Comparison of ENCODE assay signal across 19 cellular contexts in genomic region chr4:124135409-124135813, GRCh38.
A peak's percentile ranks its signal among the peaks of the same experiment; 100 is the strongest.
DNase-seq lines count a peak whose midpoint lies in the region; ATAC-seq and TF ChIP-seq lines count a peak whose summit lies in the region.
"Had no signal": no experiment of that assay in that cellular context is flagged by ENCODE, and none has a peak within 500 bp of the region (broad histone marks: within the 10 kb centered on the region; RNA-seq: fewer than 3 reads in every experiment).

No MANE protein-coding gene starts in this region.

- ATAC-seq in aorta (ENCODE audit: low FRiP score): peak; percentile 90
- ATAC-seq in heart left ventricle: no peak
- ATAC-seq in HG02852 (IDR thresholded peaks at IDR 0.05; ENCODE audit: unreplicated experiment): no peak
- ATAC-seq in activated naive CD8-positive, alpha-beta T cell treated with anti-CD3 and anti-CD28 coated beads, Interleukin-2, amount 50 U/mL, for 24 hours: no peak
- ATAC-seq: mucosa of descending colon, psoas muscle, upper lobe of right lung had no signal

- H3K27me3 ChIP-seq in aorta (ENCODE audit: control insufficient read depth in 1 of 2, insufficient read depth in 2 of 2, low read length in 1 of 2) (no peaks in the 10 kb centered on the region), heart left ventricle (no peaks in the 10 kb centered on the region)
- H3K27me3 ChIP-seq: BLaER1, spleen, upper lobe of right lung had no signal

- peak; percentile 13 for DNase-seq in HFFc6
- DNase-seq in astrocyte of the hippocampus (ENCODE audit: low read depth, low spot score): peak; percentile 91
- DNase-seq in foreskin melanocyte: peak; percentile 25
- no peak for DNase-seq in aorta
- DNase-seq in heart left ventricle: no peak
- no peak for DNase-seq in activated naive CD8-positive, alpha-beta T cell treated with anti-CD3 and anti-CD28 coated beads, Interleukin-2, amount 50 U/mL, for 24 hours
- DNase-seq: activated CD4-positive, alpha-beta T cell treated with anti-CD3 and anti-CD28 coated beads, Interleukin-2, amount 10 ng/mL, durations not matched to agents 7 days and 5 days; activated CD8-positive, alpha-beta memory T cell treated with anti-CD3 and anti-CD28 coated beads, Interleukin-2, amount 50 U/mL, for 48 hours; activated naive CD8-positive, alpha-beta T cell treated with anti-CD3 and anti-CD28 coated beads, Interleukin-2, amount 10 ng/mL, durations not matched to agents 7 days and 5 days; Calu3; caudate nucleus; mucosa of descending colon; psoas muscle; SIG-M5; spleen; upper lobe of right lung had no signal

- H3K9me3 Mint-ChIP-seq in HFFc6: peaks cover 13% of the 10 kb centered on the region
- peaks cover 16% of the 10 kb centered on the region for H3K9me3 Mint-ChIP-seq in activated naive CD8-positive, alpha-beta T cell treated with anti-CD3 and anti-CD28 coated beads, Interleukin-2, amount 50 U/mL, for 24 hours
- H3K9me3 Mint-ChIP-seq: activated naive CD8-positive, alpha-beta T cell treated with anti-CD3 and anti-CD28 coated beads, Interleukin-2, amount 10 ng/mL, durations not matched to agents 7 days and 5 days had no signal

- H3K4me1 ChIP-seq in aorta (ENCODE audit: control insufficient read depth in 1 of 2, insufficient read depth in 2 of 2, low read length in 2 of 2) (peaks cover 0 to 3% of the 10 kb centered on the region in 2 donors), heart left ventricle (peaks cover 0 to 7% (median 0%) of the 10 kb centered on the region in 12 donors)
- H3K4me1 ChIP-seq: BLaER1, psoas muscle, spleen, upper lobe of right lung had no signal

- no peak for TF ChIP-seq POLR2A in heart left ventricle (IDR thresholded peaks at IDR 0.05)

- no peaks in the 10 kb centered on the region for H3K36me3 ChIP-seq in aorta (ENCODE audit: control insufficient read depth in 1 of 2, insufficient read depth in 2 of 2, low read length in 1 of 2)
- H3K36me3 ChIP-seq in heart left ventricle: no peaks in the 10 kb centered on the region
- H3K36me3 ChIP-seq: BLaER1, spleen, upper lobe of right lung had no signal

- intact Hi-C loops in aorta (cut with DNase I): no loop called here
- intact Hi-C loops in heart left ventricle (cut with DNase I): no loop called here

- H3K9me3 ChIP-seq in aorta (ENCODE audit: control insufficient read depth, low read length) (peaks cover 1% of the 10 kb centered on the region), heart left ventricle (peaks cover 0 to 24% (median 0%) of the 10 kb centered on the region in 12 donors)
- H3K9me3 ChIP-seq: psoas muscle, upper lobe of right lung had no signal

- H3K4me1 Mint-ChIP-seq in HFFc6 (ENCODE audit: low read depth): peaks cover 26% of the 10 kb centered on the region
- H3K4me1 Mint-ChIP-seq in activated naive CD8-positive, alpha-beta T cell treated with anti-CD3 and anti-CD28 coated beads, Interleukin-2, amount 50 U/mL, for 24 hours: no peaks in the 10 kb centered on the region
- H3K4me1 Mint-ChIP-seq: activated CD4-positive, alpha-beta T cell treated with anti-CD3 and anti-CD28 coated beads, Interleukin-2, amount 10 ng/mL, durations not matched to agents 7 days and 5 days; activated naive CD8-positive, alpha-beta T cell treated with anti-CD3 and anti-CD28 coated beads, Interleukin-2, amount 10 ng/mL, durations not matched to agents 7 days and 5 days; IgD-negative memory B cell had no signal

- H3K4me3 ChIP-seq in aorta (ENCODE audit: low read length in 2 of 2) (no peak overlapping the region), heart left ventricle (no peak overlapping the region)
- H3K4me3 ChIP-seq: BLaER1, mucosa of descending colon, psoas muscle, spleen, upper lobe of right lung had no signal

- no peak overlapping the region for H3K27ac Mint-ChIP-seq in HFFc6
- H3K27ac Mint-ChIP-seq in activated naive CD8-positive, alpha-beta T cell treated with anti-CD3 and anti-CD28 coated beads, Interleukin-2, amount 50 U/mL, for 24 hours: no peak overlapping the region
- H3K27ac Mint-ChIP-seq: activated CD4-positive, alpha-beta T cell treated with anti-CD3 and anti-CD28 coated beads, Interleukin-2, amount 10 ng/mL, durations not matched to agents 7 days and 5 days; activated naive CD8-positive, alpha-beta T cell treated with anti-CD3 and anti-CD28 coated beads, Interleukin-2, amount 10 ng/mL, durations not matched to agents 7 days and 5 days; IgD-negative memory B cell had no signal

- H3K27ac ChIP-seq in aorta (ENCODE audit: low read depth in 1 of 2, low read length in 2 of 2) (no peak overlapping the region), heart left ventricle (no peak overlapping the region)
- H3K27ac ChIP-seq: BLaER1, psoas muscle, spleen, upper lobe of right lung had no signal

- H3K36me3 Mint-ChIP-seq in HFFc6 (ENCODE audit: low read depth): peaks cover 12% of the 10 kb centered on the region
- H3K36me3 Mint-ChIP-seq in activated naive CD8-positive, alpha-beta T cell treated with anti-CD3 and anti-CD28 coated beads, Interleukin-2, amount 50 U/mL, for 24 hours (ENCODE audit: low read depth): peaks cover 6% of the 10 kb centered on the region
- H3K36me3 Mint-ChIP-seq: activated naive CD8-positive, alpha-beta T cell treated with anti-CD3 and anti-CD28 coated beads, Interleukin-2, amount 10 ng/mL, durations not matched to agents 7 days and 5 days; IgD-negative memory B cell had no signal

- H3K4me3 Mint-ChIP-seq in HFFc6: no peak overlapping the region
- no peak overlapping the region for H3K4me3 Mint-ChIP-seq in activated naive CD8-positive, alpha-beta T cell treated with anti-CD3 and anti-CD28 coated beads, Interleukin-2, amount 50 U/mL, for 24 hours
- H3K4me3 Mint-ChIP-seq: activated CD4-positive, alpha-beta T cell treated with anti-CD3 and anti-CD28 coated beads, Interleukin-2, amount 10 ng/mL, durations not matched to agents 7 days and 5 days; activated naive CD8-positive, alpha-beta T cell treated with anti-CD3 and anti-CD28 coated beads, Interleukin-2, amount 10 ng/mL, durations not matched to agents 7 days and 5 days; IgD-negative memory B cell had no signal

- 4% methylated on average over 1 of the region's 1 CpG for WGBS in aorta, 2 donors
- WGBS in heart left ventricle, 4 donors: 54 to 63% (median 59%) methylated on average over 1 of the region's 1 CpG

- TF ChIP-seq CTCF in HFFc6 (IDR thresholded peaks at IDR 0.05) (no peak), heart left ventricle (IDR thresholded peaks at IDR 0.05) (no peak)

- H3K27me3 Mint-ChIP-seq in HFFc6 (ENCODE audit: insufficient read depth): peaks cover 7% of the 10 kb centered on the region
- no peaks in the 10 kb centered on the region for H3K27me3 Mint-ChIP-seq in activated naive CD8-positive, alpha-beta T cell treated with anti-CD3 and anti-CD28 coated beads, Interleukin-2, amount 50 U/mL, for 24 hours
- H3K27me3 Mint-ChIP-seq: activated CD4-positive, alpha-beta T cell treated with anti-CD3 and anti-CD28 coated beads, Interleukin-2, amount 10 ng/mL, durations not matched to agents 7 days and 5 days; activated naive CD8-positive, alpha-beta T cell treated with anti-CD3 and anti-CD28 coated beads, Interleukin-2, amount 10 ng/mL, durations not matched to agents 7 days and 5 days; IgD-negative memory B cell had no signal

Comparison
In these comparisons a context has a peak if more than half of its experiments do, and no peak if none do; other contexts are left out.
1. DNase-seq: peak in HFFc6 (single experiment), astrocyte of the hippocampus (single experiment) and foreskin melanocyte (single experiment); none in aorta (0 of 2), heart left ventricle (0 of 5) and activated naive CD8-positive, alpha-beta T cell treated with anti-CD3 and anti-CD28 coated beads, Interleukin-2, amount 50 U/mL, for 24 hours (single experiment).